ENCODE assay signal across 26 cellular contexts in the genomic region with DNA sequence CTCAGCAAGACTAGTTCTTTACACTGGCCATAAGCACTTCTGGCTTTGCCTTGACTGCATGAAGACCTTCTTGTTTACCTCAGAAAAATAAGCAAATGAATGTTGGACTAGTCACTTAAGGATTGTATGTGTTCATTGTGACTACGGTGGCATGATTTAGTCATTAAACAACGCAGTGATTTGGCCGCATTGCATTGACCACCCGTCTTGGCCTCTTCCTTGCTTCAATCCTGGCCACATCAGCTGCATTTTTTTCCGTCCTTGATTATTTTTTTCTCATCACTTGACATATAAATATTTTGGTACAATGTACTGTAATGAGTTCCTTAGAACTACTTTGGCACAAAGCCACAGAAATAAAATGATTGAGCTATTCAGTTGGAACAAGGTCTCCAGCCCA.
"Had no signal": no experiment of that assay in that cellular context is flagged by ENCODE, and none has a peak within 500 bp of the region (broad histone marks: within the 10 kb centered on the region; RNA-seq: fewer than 3 reads in every experiment).

No MANE protein-coding gene starts in this region.

- ATAC-seq: stimulated activated effector memory CD8-positive, alpha-beta T cell treated with anti-CD3 and anti-CD28 coated beads, Interleukin-12 subunit alpha, Interleukin-12 subunit beta, amount 100 ng/mL, for 72 hours; stimulated activated memory B cell treated with anti-CD40 and anti-IgM and Interleukin-4, amounts not matched to agents 10 μg/mL and 1 μg/mL and 100 μg/mL, for 72 hours; stimulated activated naive B cell treated with anti-CD40 and anti-IgM and Interleukin-4, amounts not matched to agents 10 μg/mL and 1 μg/mL and 100 μg/mL, for 72 hours; stimulated activated naive CD8-positive, alpha-beta T cell treated with anti-CD3 and anti-CD28 coated beads, Interleukin-15, amount 100 ng/mL, for 72 hours; stimulated activated naive CD8-positive, alpha-beta T cell treated with anti-CD3 and anti-CD28 coated beads, Interleukin-15, Interleukin-2, amounts not matched to agents 100 U/mL and 50 U/mL, for 24 hours; upper lobe of right lung had no signal

- DNase-seq: stimulated activated CD4-positive, alpha-beta T cell treated with anti-CD3 and anti-CD28 coated beads, Interleukin-2, amount 100 ng/mL, for 48 hours; stimulated activated CD4-positive, alpha-beta T cell treated with anti-CD3 and anti-CD28 coated beads, Interleukin-4, amount 100 ng/mL, for 1 hour; stimulated activated CD4-positive, alpha-beta T cell treated with anti-CD3 and anti-CD28 coated beads, Interleukin-4, amount 100 ng/mL, for 24 hours; stimulated activated CD4-positive, alpha-beta T cell treated with anti-CD3 and anti-CD28 coated beads, Interleukin-4, amount 100 ng/mL, for 4 hours; stimulated activated CD8-positive, alpha-beta memory T cell treated with anti-CD3 and anti-CD28 coated beads, Interleukin-4, amount 100 ng/mL, for 48 hours; stimulated activated naive B cell treated with anti-CD40 and anti-IgM and Interleukin-4, amounts not matched to agents 10 μg/mL and 1 μg/mL and 100 μg/mL, for 72 hours; stimulated activated naive CD4-positive, alpha-beta T cell; stimulated activated naive CD4-positive, alpha-beta T cell treated with Interleukin-2 at 50 U/mL for 16 hours; stimulated activated naive CD8-positive, alpha-beta T cell treated with anti-CD3 and anti-CD28 coated beads, Interleukin-15, amount 100 ng/mL, for 72 hours; stimulated activated naive CD8-positive, alpha-beta T cell treated with anti-CD3 and anti-CD28 coated beads, Interleukin-15, Interleukin-2, amounts not matched to agents 100 U/mL and 50 U/mL, for 24 hours; stomach; substantia nigra; testis; thyroid gland; tibial artery; transverse colon; trophoblast cell; upper lobe of left lung; upper lobe of right lung; uterus had no signal

- H3K27me3 ChIP-seq: stomach, suprapubic skin, testis, thyroid gland, tibial artery, tibial nerve, transverse colon, upper lobe of left lung, upper lobe of right lung, uterus, vagina had no signal

- H3K36me3 ChIP-seq: stomach, suprapubic skin, thoracic aorta, thyroid gland, tibial artery, tibial nerve, transverse colon, upper lobe of left lung, upper lobe of right lung, uterus, vagina had no signal

- H3K27ac ChIP-seq: stomach, suprapubic skin, testis, thoracic aorta, thyroid gland, tibial artery, tibial nerve, transverse colon, upper lobe of left lung, upper lobe of right lung, uterus, vagina had no signal

- H3K4me3 ChIP-seq: stomach, suprapubic skin, testis, thoracic aorta, thyroid gland, tibial artery, tibial nerve, transverse colon, upper lobe of left lung, upper lobe of right lung, uterus, vagina had no signal

- H3K4me1 ChIP-seq: stomach, suprapubic skin, testis, tibial artery, tibial nerve, transverse colon, upper lobe of left lung, upper lobe of right lung, uterus, vagina had no signal

- H3K9me3 ChIP-seq: suprapubic skin, testis, thoracic aorta, thyroid gland, transverse colon, upper lobe of left lung, upper lobe of right lung, uterus, vagina had no signal
